8 cellular contexts compared by ENCODE assay signal in the genomic region with DNA sequence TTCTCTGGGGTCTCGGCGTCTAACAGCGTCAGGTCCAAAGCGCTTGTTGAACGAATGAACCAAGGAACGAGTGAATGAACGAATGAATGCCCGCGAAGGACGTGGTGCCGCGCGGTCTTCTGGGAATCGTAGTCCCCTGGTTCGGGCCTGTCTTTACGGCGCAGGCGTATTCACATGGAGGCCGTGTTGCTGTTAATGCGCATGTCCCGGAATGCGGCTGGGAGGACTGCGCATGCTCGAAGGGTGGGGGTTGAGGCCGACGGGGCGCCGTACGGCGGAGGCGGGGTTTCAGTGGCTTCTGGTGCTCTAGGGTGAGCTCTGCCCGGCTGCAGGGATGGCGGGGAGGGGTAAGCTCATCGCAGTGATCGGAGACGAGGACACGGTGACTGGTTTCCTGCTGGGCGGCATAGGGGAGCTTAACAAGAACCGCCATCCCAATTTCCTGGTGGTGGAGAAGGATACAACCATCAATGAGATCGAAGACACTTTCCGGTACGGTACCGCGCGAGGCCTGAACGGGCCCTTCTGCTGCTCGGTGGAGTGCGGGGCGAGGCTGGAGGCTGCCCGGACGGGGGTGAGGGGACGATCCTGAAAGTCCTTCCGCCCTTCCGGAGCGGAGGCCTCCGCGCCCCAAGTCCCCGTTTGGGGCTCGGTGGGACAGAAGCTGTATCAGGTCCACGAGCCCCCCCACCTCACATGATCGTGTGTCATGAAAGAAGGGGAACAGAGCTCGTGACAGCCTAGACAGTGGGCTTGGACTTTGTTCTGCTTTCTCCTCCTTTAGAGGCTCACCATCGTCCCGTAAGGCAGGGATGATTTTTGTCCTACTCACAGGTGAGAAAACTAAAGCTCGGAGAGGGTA. TPM values are rescaled to one million over a fixed set of nuclear protein-coding genes. Genes with fewer than 3 reads are reported as not detected.
DNase-seq lines count a peak whose midpoint lies in the region; ATAC-seq and TF ChIP-seq lines count a peak whose summit lies in the region.

A gene with protein sequence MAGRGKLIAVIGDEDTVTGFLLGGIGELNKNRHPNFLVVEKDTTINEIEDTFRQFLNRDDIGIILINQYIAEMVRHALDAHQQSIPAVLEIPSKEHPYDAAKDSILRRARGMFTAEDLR (plus strand): TSS at position 286 of the 862 bp plus-strand sequence. CDS start 49 bp downstream, at position 335.

- H2AFZ ChIP-seq in OCI-LY1 (ENCODE audit: low read length), result peak within 1 kb of the TSS; percentile 76

- no TSS peak for BruUV-seq in Calu3 (replicated peaks; lab: Mats Ljungman, UMichigan)

- peak; percentile 85 for ATAC-seq in GM21423 (IDR thresholded peaks at IDR 0.05; ENCODE audit: unreplicated experiment)

- H3K9me3 Mint-ChIP-seq in Calu3 (ENCODE audit: low read depth, unreplicated experiment), result no peaks in the 10 kb centered on the region

- 1% methylated on average over 65 of the region's 65 CpGs for WGBS in HUES64
- 1% methylated on average over 58 to 63 of the region's 65 CpGs for WGBS in mesodermal cell (ENCODE audit: insufficient coverage in 2 of 2), 2 experiments

- H3K4me2 ChIP-seq in OCI-LY1 (ENCODE audit: low read length), result peak within 1 kb of the TSS; percentile 81

- H4K20me1 ChIP-seq in OCI-LY1 (ENCODE audit: insufficient read depth, low read length), result no peaks in the 10 kb centered on the region

- in situ Hi-C loops in endometrial microvascular endothelial cells (cut with HindIII; ENCODE audit: inconsistent ontology term, low pct_unique_long_range_greater_than_20kb, low sequenced_read_pairs), result no loop called here

- H3K27ac Mint-ChIP-seq in Calu3 (ENCODE audit: unreplicated experiment), result peak within 1 kb of the TSS; percentile 82

- peaks cover 4% of the 10 kb centered on the region; the same call in 1 of the 2 replicates for H3K36me3 ChIP-seq in HUES64 (ENCODE audit: insufficient read depth, low read length)
- H3K36me3 ChIP-seq in OCI-LY1 (ENCODE audit: insufficient read depth, low read length), result peaks cover 25% of the 10 kb centered on the region
- peaks cover 29% of the 10 kb centered on the region for H3K36me3 ChIP-seq in mesodermal cell (ENCODE audit: control insufficient read depth, insufficient read depth, low read length)

- H3K9me3 ChIP-seq in HUES64 (ENCODE audit: insufficient read depth, low read depth, low read length), result no peaks in the 10 kb centered on the region
- no peaks in the 10 kb centered on the region for H3K9me3 ChIP-seq in OCI-LY1 (ENCODE audit: low read length)
- no peaks in the 10 kb centered on the region for H3K9me3 ChIP-seq in mesodermal cell (ENCODE audit: control insufficient read depth, low read length)

- peaks cover 8% of the 10 kb centered on the region for H3K27me3 Mint-ChIP-seq in Calu3 (ENCODE audit: unreplicated experiment)

- TF ChIP-seq CTCF in Calu3 (IDR thresholded peaks at IDR 0.05; ENCODE audit: unreplicated experiment) (no peak), OCI-LY1 (IDR thresholded peaks at IDR 0.05; ENCODE audit: low read length) (no peak)

- H3K4me3 ChIP-seq in HUES64 (ENCODE audit: low read length) (peak within 1 kb of the TSS; percentile 81), OCI-LY1 (ENCODE audit: low read depth, low read length, poor library complexity, severe bottlenecking) (peak within 1 kb of the TSS; percentile 70), mesodermal cell (ENCODE audit: extremely low read depth, insufficient read depth, low read length, poor library complexity, severe bottlenecking) (peak within 1 kb of the TSS; percentile 90)

- peak within 1 kb of the TSS; percentile 43 for H3K9ac ChIP-seq in HUES64 (ENCODE audit: low read depth, low read length)
- H3K9ac ChIP-seq in OCI-LY1 (ENCODE audit: low read length), result peak within 1 kb of the TSS; percentile 74

- H3K4me1 Mint-ChIP-seq in Calu3 (ENCODE audit: low read depth, unreplicated experiment), result peaks cover 10% of the 10 kb centered on the region

- no peaks in the 10 kb centered on the region for H3F3A ChIP-seq in OCI-LY1 (ENCODE audit: insufficient read depth, low read length)

- H3K4me3 Mint-ChIP-seq in Calu3 (ENCODE audit: low read depth, unreplicated experiment), result peak within 1 kb of the TSS; percentile 90

- peak; percentile 98 for DNase-seq in Calu3
- DNase-seq in activated CD8-positive, alpha-beta memory T cell treated with anti-CD3 and anti-CD28 coated beads, Interleukin-2, amount 50 U/mL, for 4 hours, result peak; percentile 99
- DNase-seq in stimulated activated CD8-positive, alpha-beta memory T cell treated with anti-CD3 and anti-CD28 coated beads, Interleukin-15, amount 100 ng/mL, for 4 hours (ENCODE audit: low read depth in 2 of 2), result peak; percentile 95 to 98

- peaks cover 10% of the 10 kb centered on the region for H3K27me3 ChIP-seq in HUES64 (ENCODE audit: insufficient read depth, low read length)
- H3K27me3 ChIP-seq in OCI-LY1 (ENCODE audit: insufficient read depth, low read length), result peaks cover 3% of the 10 kb centered on the region; the same call in 1 of the 2 replicates

- no peaks in the 10 kb centered on the region for H3K79me2 ChIP-seq in OCI-LY1 (ENCODE audit: insufficient read depth, low read length)

- intact Hi-C loops in Calu3 (cut with micrococcal nuclease; ENCODE audit: unreplicated experiment), result loop anchor here (2.0 to 10.0 kb wide), 2 partner anchors 78 to 228 kb away; no protein-coding TSS in a partner anchor

- CTCF ChIA-PET in Calu3 (lab: Charles Lee), result interaction anchor here (1.0 to 1.9 kb wide), 3 partner anchors 13 to 229 kb away, joined by 3 to 9 read pairs (median 5); no protein-coding TSS in a partner anchor

- H3K27ac ChIP-seq in HUES64 (ENCODE audit: low read depth, low read length) (no peak within 1 kb of the TSS), OCI-LY1 (ENCODE audit: low read depth, low read length, poor library complexity, severe bottlenecking) (no peak within 1 kb of the TSS), mesodermal cell (ENCODE audit: low read depth, low read length, severe bottlenecking) (peak within 1 kb of the TSS; percentile 71)

- peaks cover 4% of the 10 kb centered on the region; the same call in 1 of the 2 replicates for H3K4me1 ChIP-seq in HUES64 (ENCODE audit: insufficient read depth, low read length)
- peaks cover 16% of the 10 kb centered on the region for H3K4me1 ChIP-seq in OCI-LY1 (ENCODE audit: insufficient read depth, low read length, severe bottlenecking)
- H3K4me1 ChIP-seq in mesodermal cell (ENCODE audit: control insufficient read depth, insufficient read depth, low read length, poor library complexity, severe bottlenecking), result no peaks in the 10 kb centered on the region

- no peaks in the 10 kb centered on the region for H3K9me2 ChIP-seq in OCI-LY1 (ENCODE audit: low read depth, low read length)

- peaks cover 34% of the 10 kb centered on the region for H3K36me3 Mint-ChIP-seq in Calu3 (ENCODE audit: insufficient read depth, unreplicated experiment)

RNA-seq across cellular contexts. Expression of the gene that starts here (rescaled TPM):
- total RNA-seq in Calu3 (2022) (104 and 123 TPM in 2 replicates), endometrial microvascular endothelial cells (ENCODE audit: inconsistent ontology term) (135 TPM)
- polyA plus RNA-seq in HUES64 (2013, experiment 1 of 2), result 86.3 TPM
- 114 TPM for polyA plus RNA-seq in HUES64 (2013, experiment 2 of 2)
- polyA plus RNA-seq in mesodermal cell (2013, experiment 1 of 2), result 134 TPM
- 119 TPM for polyA plus RNA-seq in mesodermal cell (2013, experiment 2 of 2)
